26 cellular contexts compared by ENCODE assay signal in genomic region chr9:134985451-134985850, GRCh38.
"Had no signal": no experiment of that assay in that cellular context is flagged by ENCODE, and none has a peak within 500 bp of the region (broad histone marks: within the 10 kb centered on the region; RNA-seq: fewer than 3 reads in every experiment).

No MANE protein-coding gene starts in this region.

- H3K4me3 ChIP-seq: MG63 had no signal

- ATAC-seq: activated CD8-positive, alpha-beta T cell treated with anti-CD3 and anti-CD28 coated beads for 36 hours; Panc1; SK-N-SH treated with all-trans-retinoic acid at 6 μM for 48 hours had no signal

- H3K36me3 ChIP-seq: MG63 had no signal

- DNase-seq: activated CD4-positive, alpha-beta T cell treated with anti-CD3 and anti-CD28 coated beads, Interleukin-2, amount 10 ng/mL, durations not matched to agents 24 days and 14 days; activated CD4-positive, alpha-beta T cell treated with anti-CD3 and anti-CD28 coated beads, Interleukin-2, amount 50 U/mL, for 4 hours; activated CD8-positive, alpha-beta T cell treated with anti-CD3 and anti-CD28 coated beads for 36 hours; activated naive CD4-positive, alpha-beta T cell treated with anti-CD3 and anti-CD28 coated beads, Interleukin-2, amount 10 ng/mL, durations not matched to agents 7 days and 5 days; activated naive CD8-positive, alpha-beta T cell treated with anti-CD3 and anti-CD28 coated beads, Interleukin-2, amount 50 U/mL, for 24 hours; anterior cingulate cortex; central memory CD4-positive, alpha-beta T cell; Kasumi-1; KG1; MG63; NCI-H1048; NCI-H1105 treated with DMSO at 0.1 percent for 48 hours; NCI-H1436; NCI-H1694; NCI-H1930; NCI-H2081 treated with DMSO at 0.1 percent for 48 hours; NCI-H226; NCI-H446 treated with DMSO at 0.1 percent for 48 hours; NCI-H69; NCI-H82; SIG-M5; T-helper 1 cell; T-helper 2 cell; T-helper 9 cell had no signal

- H3K27me3 ChIP-seq: MG63 had no signal
